19 cellular contexts compared by ENCODE assay signal in genomic region chr1:5651964-5652751, GRCh38.
A peak's percentile ranks its signal among the peaks of the same experiment; 100 is the strongest.
DNase-seq lines count a peak whose midpoint lies in the region; ATAC-seq and TF ChIP-seq lines count a peak whose summit lies in the region.
"Had no signal": no experiment of that assay in that cellular context is flagged by ENCODE, and none has a peak within 500 bp of the region (broad histone marks: within the 10 kb centered on the region; RNA-seq: fewer than 3 reads in every experiment).

No MANE protein-coding gene starts in this region.

- no peak overlapping the region for H3K4me3 Mint-ChIP-seq in activated CD8-positive, alpha-beta memory T cell treated with anti-CD3 and anti-CD28 coated beads, Interleukin-2, amount 10 ng/mL, durations not matched to agents 7 days and 5 days
- H3K4me3 Mint-ChIP-seq in stimulated activated effector memory CD8-positive, alpha-beta T cell treated with anti-CD3 and anti-CD28 coated beads, Interleukin-12 subunit alpha, Interleukin-12 subunit beta, amount 100 ng/mL, for 72 hours, result no peak overlapping the region
- H3K4me3 Mint-ChIP-seq: activated naive CD8-positive, alpha-beta T cell treated with anti-CD3 and anti-CD28 coated beads, Interleukin-2, amount 10 ng/mL, durations not matched to agents 7 days and 5 days; activated T-cell treated with anti-CD3 and anti-CD28 coated beads, Interleukin-2, amount 50 U/mL, for 4 hours; CD8-positive, alpha-beta memory T cell; naive thymus-derived CD8-positive, alpha-beta T cell; stimulated activated naive CD8-positive, alpha-beta T cell treated with anti-CD3 and anti-CD28 coated beads, Interleukin-15, Interleukin-2, amounts not matched to agents 100 ng/mL and 50 ng/mL, for 24 hours had no signal

- H3K27me3 ChIP-seq in mesenchymal stem cell (ENCODE audit: control insufficient read depth in 1 of 2, insufficient read depth in 1 of 2, low read length in 2 of 2), result no peaks in the 10 kb centered on the region

- ATAC-seq in activated CD8-positive, alpha-beta memory T cell treated with anti-CD3 and anti-CD28 coated beads, Interleukin-2, amount 10 ng/mL, durations not matched to agents 7 days and 5 days, result no peak
- peak; percentile 39 for ATAC-seq in stimulated activated effector memory CD8-positive, alpha-beta T cell treated with anti-CD3 and anti-CD28 coated beads, Interleukin-12 subunit alpha, Interleukin-12 subunit beta, amount 100 ng/mL, for 72 hours
- ATAC-seq: activated T-cell treated with anti-CD3 and anti-CD28 coated beads, Interleukin-2, amount 50 U/mL, for 4 hours; lower lobe of right lung; naive thymus-derived CD8-positive, alpha-beta T cell had no signal

- H2BK15ac ChIP-seq in mesenchymal stem cell (ENCODE audit: low read depth, poor library complexity, severe bottlenecking), result no peak overlapping the region

- H4K91ac ChIP-seq in mesenchymal stem cell (ENCODE audit: low read length), result no peak overlapping the region

- no peak overlapping the region for H3K23ac ChIP-seq in mesenchymal stem cell (ENCODE audit: low read length in 2 of 2)

- H3K27ac ChIP-seq in VCaP (peak overlapping the region; percentile 7; the same call in 1 of the 2 replicates), mesenchymal stem cell (ENCODE audit: low read length, poor library complexity, severe bottlenecking) (no peak overlapping the region)
- H3K27ac ChIP-seq: lower lobe of right lung had no signal

- H3K27me3 Mint-ChIP-seq in activated CD8-positive, alpha-beta memory T cell treated with anti-CD3 and anti-CD28 coated beads, Interleukin-2, amount 10 ng/mL, durations not matched to agents 7 days and 5 days, result peaks cover 9% of the 10 kb centered on the region

- H3K4me1 ChIP-seq in mesenchymal stem cell (ENCODE audit: control insufficient read depth, insufficient read depth, low read depth, low read length), result no peaks in the 10 kb centered on the region
- H3K4me1 ChIP-seq: lower lobe of right lung had no signal

- no peak overlapping the region for H4K8ac ChIP-seq in mesenchymal stem cell (ENCODE audit: low read length)

- no peak overlapping the region for H2AFZ ChIP-seq in mesenchymal stem cell (ENCODE audit: low read depth, low read length)

- H2BK5ac ChIP-seq in mesenchymal stem cell (ENCODE audit: low read depth, low read length, poor library complexity, severe bottlenecking), result no peak overlapping the region

- H3K4me2 ChIP-seq in mesenchymal stem cell (ENCODE audit: low read length, poor library complexity, severe bottlenecking), result no peak overlapping the region

- peak; percentile 40 for DNase-seq in activated CD8-positive, alpha-beta memory T cell treated with anti-CD3 and anti-CD28 coated beads for 24 hours
- DNase-seq in activated CD8-positive, alpha-beta memory T cell treated with anti-CD3 and anti-CD28 coated beads, Interleukin-2, amount 10 ng/mL, durations not matched to agents 7 days and 5 days, result no peak
- peak; percentile 12 for DNase-seq in globus pallidus (ENCODE audit: low spot score)
- DNase-seq in stimulated activated effector memory CD8-positive, alpha-beta T cell treated with anti-CD3 and anti-CD28 coated beads, Interleukin-12 subunit alpha, Interleukin-12 subunit beta, amount 100 ng/mL, for 72 hours (ENCODE audit: low spot score in 2 of 2), result no peak
- DNase-seq in GM19238 (ENCODE audit: insufficient read length, low spot score), result no peak
- no peak for DNase-seq in mesenchymal stem cell
- DNase-seq in SIG-M5 (lab: John Stamatoyannopoulos, UW), result no peak
- DNase-seq: ACHN; activated CD4-positive, alpha-beta T cell treated with anti-CD3 and anti-CD28 coated beads for 48 hours; activated naive CD8-positive, alpha-beta T cell treated with anti-CD3 and anti-CD28 coated beads, Interleukin-2, amount 10 ng/mL, durations not matched to agents 7 days and 5 days; activated T-cell treated with anti-CD3 and anti-CD28 coated beads, Interleukin-2, amount 50 U/mL, for 4 hours; CD8-positive, alpha-beta memory T cell; effector memory CD4-positive, alpha-beta T cell; GOT3; lower lobe of right lung; naive thymus-derived CD8-positive, alpha-beta T cell; NCI-H1436 had no signal

- H3K4ac ChIP-seq in mesenchymal stem cell (ENCODE audit: low read depth in 1 of 2, low read length in 2 of 2), result no peak overlapping the region

- CTCF ChIA-PET in activated CD8-positive, alpha-beta memory T cell treated with anti-CD3 and anti-CD28 coated beads, Interleukin-2, amount 10 ng/mL, durations not matched to agents 7 days and 5 days (lab: Charles Lee), result interaction anchor here (1.5 kb wide), 1 partner anchor 16 kb away, joined by 4 read pairs; no protein-coding TSS in a partner anchor

- H3K4me1 Mint-ChIP-seq in activated CD8-positive, alpha-beta memory T cell treated with anti-CD3 and anti-CD28 coated beads, Interleukin-2, amount 10 ng/mL, durations not matched to agents 7 days and 5 days, result peaks cover 9% of the 10 kb centered on the region
- H3K4me1 Mint-ChIP-seq in stimulated activated effector memory CD8-positive, alpha-beta T cell treated with anti-CD3 and anti-CD28 coated beads, Interleukin-12 subunit alpha, Interleukin-12 subunit beta, amount 100 ng/mL, for 72 hours, result peaks cover 21% of the 10 kb centered on the region

- H2BK120ac ChIP-seq in mesenchymal stem cell (ENCODE audit: low read depth, low read length), result no peak overlapping the region

- H2BK12ac ChIP-seq in mesenchymal stem cell (ENCODE audit: low read length in 2 of 2), result no peak overlapping the region

- H3K18ac ChIP-seq in mesenchymal stem cell (ENCODE audit: low read depth in 1 of 2, low read length in 2 of 2), result no peak overlapping the region

- H3K14ac ChIP-seq in mesenchymal stem cell (ENCODE audit: low read length in 2 of 2), result no peak overlapping the region

- H3K4me3 ChIP-seq in mesenchymal stem cell (ENCODE audit: insufficient read depth in 1 of 2, low read depth in 1 of 2, low read length in 2 of 2), result no peak overlapping the region
- H3K4me3 ChIP-seq: lower lobe of right lung had no signal

- TF ChIP-seq CTCF in VCaP (conservative IDR thresholded peaks at IDR 0.05), result no peak

- no peaks in the 10 kb centered on the region for H3K36me3 Mint-ChIP-seq in activated CD8-positive, alpha-beta memory T cell treated with anti-CD3 and anti-CD28 coated beads, Interleukin-2, amount 10 ng/mL, durations not matched to agents 7 days and 5 days
- H3K36me3 Mint-ChIP-seq in stimulated activated effector memory CD8-positive, alpha-beta T cell treated with anti-CD3 and anti-CD28 coated beads, Interleukin-12 subunit alpha, Interleukin-12 subunit beta, amount 100 ng/mL, for 72 hours, result no peaks in the 10 kb centered on the region
- H3K36me3 Mint-ChIP-seq: activated naive CD8-positive, alpha-beta T cell treated with anti-CD3 and anti-CD28 coated beads, Interleukin-2, amount 10 ng/mL, durations not matched to agents 7 days and 5 days; CD8-positive, alpha-beta memory T cell had no signal

- H2AK5ac ChIP-seq in mesenchymal stem cell (ENCODE audit: low read length, severe bottlenecking), result no peak overlapping the region

- H3K36me3 ChIP-seq in mesenchymal stem cell (ENCODE audit: control insufficient read depth in 1 of 2, insufficient read depth in 2 of 2, low read depth in 1 of 2, low read length in 2 of 2), result no peaks in the 10 kb centered on the region
- H3K36me3 ChIP-seq: lower lobe of right lung had no signal

- no peaks in the 10 kb centered on the region for H3K9me3 ChIP-seq in mesenchymal stem cell (ENCODE audit: control insufficient read depth, low read length)
- H3K9me3 ChIP-seq: lower lobe of right lung had no signal

- WGBS in mesenchymal stem cell, result 69% methylated on average over 16 of the region's 16 CpGs

- no peak overlapping the region for H3K27ac Mint-ChIP-seq in activated CD8-positive, alpha-beta memory T cell treated with anti-CD3 and anti-CD28 coated beads, Interleukin-2, amount 10 ng/mL, durations not matched to agents 7 days and 5 days
- H3K27ac Mint-ChIP-seq in stimulated activated effector memory CD8-positive, alpha-beta T cell treated with anti-CD3 and anti-CD28 coated beads, Interleukin-12 subunit alpha, Interleukin-12 subunit beta, amount 100 ng/mL, for 72 hours, result peak overlapping the region; percentile 13
- H3K27ac Mint-ChIP-seq: activated naive CD8-positive, alpha-beta T cell treated with anti-CD3 and anti-CD28 coated beads, Interleukin-2, amount 10 ng/mL, durations not matched to agents 7 days and 5 days; stimulated activated naive CD8-positive, alpha-beta T cell treated with anti-CD3 and anti-CD28 coated beads, Interleukin-15, Interleukin-2, amounts not matched to agents 100 ng/mL and 50 ng/mL, for 24 hours had no signal

- no peaks in the 10 kb centered on the region for H3K79me1 ChIP-seq in mesenchymal stem cell (replicated peaks; ENCODE audit: low read length, poor library complexity, severe bottlenecking)

- H3K9me3 Mint-ChIP-seq in activated CD8-positive, alpha-beta memory T cell treated with anti-CD3 and anti-CD28 coated beads, Interleukin-2, amount 10 ng/mL, durations not matched to agents 7 days and 5 days (ENCODE audit: low read depth), result no peaks in the 10 kb centered on the region
- no peaks in the 10 kb centered on the region for H3K9me3 Mint-ChIP-seq in stimulated activated effector memory CD8-positive, alpha-beta T cell treated with anti-CD3 and anti-CD28 coated beads, Interleukin-12 subunit alpha, Interleukin-12 subunit beta, amount 100 ng/mL, for 72 hours

- H3K9ac ChIP-seq in mesenchymal stem cell (ENCODE audit: low read length), result no peak overlapping the region

Comparison
In these comparisons a context has a peak if more than half of its experiments do, and no peak if none do; other contexts are left out.
1. DNase-seq: peak in activated CD8-positive, alpha-beta memory T cell treated with anti-CD3 and anti-CD28 coated beads for 24 hours (single experiment) and globus pallidus (single experiment); none in activated CD8-positive, alpha-beta memory T cell treated with anti-CD3 and anti-CD28 coated beads, Interleukin-2, amount 10 ng/mL, durations not matched to agents 7 days and 5 days (single experiment), stimulated activated effector memory CD8-positive, alpha-beta T cell treated with anti-CD3 and anti-CD28 coated beads, Interleukin-12 subunit alpha, Interleukin-12 subunit beta, amount 100 ng/mL, for 72 hours (0 of 2), GM19238 (single experiment), mesenchymal stem cell (single experiment) and SIG-M5 (single experiment).